Comparison of ENCODE assay signal across 24 cellular contexts in the genomic region with DNA sequence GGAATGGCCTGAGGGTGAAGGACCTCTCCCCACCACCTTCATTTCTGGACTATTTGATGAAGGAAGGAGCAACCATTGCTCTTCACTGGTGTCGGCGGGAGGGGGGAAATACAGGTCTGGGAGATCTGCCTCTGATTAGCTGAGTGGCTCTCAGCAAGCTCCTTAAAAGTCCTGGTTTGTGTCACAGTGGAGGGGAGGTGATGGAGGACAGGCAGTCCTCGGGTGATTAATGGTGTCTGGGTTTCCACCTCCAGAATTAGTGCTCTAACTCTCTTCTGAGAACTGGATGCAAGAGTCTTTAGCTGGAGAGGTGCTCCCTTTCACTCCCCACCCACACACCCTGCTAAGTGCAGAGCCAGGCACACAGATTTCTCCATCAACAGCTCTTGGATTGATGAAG.
A peak's percentile ranks its signal among the peaks of the same experiment; 100 is the strongest.
DNase-seq lines count a peak whose midpoint lies in the region; TF ChIP-seq lines count a peak whose summit lies in the region.
"Had no signal": no experiment of that assay in that cellular context is flagged by ENCODE, and none has a peak within 500 bp of the region (broad histone marks: within the 10 kb centered on the region; RNA-seq: fewer than 3 reads in every experiment).

No MANE protein-coding gene starts in this region.

- H3K4me1 Mint-ChIP-seq in HFFc6 (ENCODE audit: low read depth) = peaks cover 30% of the 10 kb centered on the region
- H3K4me1 Mint-ChIP-seq: H9 had no signal

- DNase-seq in HFFc6 (no peak), SJSA1 (ENCODE audit: low read depth in 1 of 2, low spot score in 2 of 2) (peak in 1 of 2 experiments; percentile 25), esophagus muscularis mucosa (ENCODE audit: extremely low spot score) (peak; percentile 47), osteoblast (ENCODE audit: insufficient read length, low spot score, missing footprints) (no peak), NCI-H2196 treated with DMSO at 0.1 percent for 48 hours (lab: John Stamatoyannopoulos, UW; ENCODE audit: unreplicated experiment) (no peak), SW 1271 (lab: John Stamatoyannopoulos, UW) (no peak)
- DNase-seq in stimulated activated naive CD4-positive, alpha-beta T cell (lab: John Stamatoyannopoulos, UW) = no peak
- DNase-seq in stimulated activated CD4-positive, alpha-beta T cell treated with anti-CD3 and anti-CD28 coated beads, Interleukin-4, amount 100 ng/mL, for 24 hours = no peak
- DNase-seq: ACHN; CD4-positive, alpha-beta T cell; COR-L47; DMS 273 treated with DMSO at 0.1 percent for 48 hours; DMS79 treated with DMSO at 0.1 percent for 48 hours; H9; KBM-7; MM.1S; NCI-H1048; NCI-H1417 treated with DMSO at 0.1 percent for 48 hours; NCI-H187 treated with DMSO at 0.1 percent for 48 hours; NCI-H2107; NCI-H748 treated with DMSO at 0.1 percent for 48 hours had no signal

- H3K27ac Mint-ChIP-seq in HFFc6 = peak overlapping the region; percentile 3; the same call in 1 of the 2 replicates
- H3K27ac Mint-ChIP-seq: CD4-positive, alpha-beta T cell; H9 had no signal

- H3K4me2 ChIP-seq in osteoblast (ENCODE audit: insufficient read depth, low read length) = peak overlapping the region; percentile 34
- H3K4me2 ChIP-seq: BLaER1 had no signal

- H3K36me3 ChIP-seq in SJSA1 (no peaks in the 10 kb centered on the region), esophagus muscularis mucosa (no peaks in the 10 kb centered on the region), osteoblast (ENCODE audit: insufficient read depth, low read length) (no peaks in the 10 kb centered on the region)
- H3K36me3 ChIP-seq: BLaER1, SJCRH30 had no signal

- no peaks in the 10 kb centered on the region for H4K20me1 ChIP-seq in osteoblast (ENCODE audit: insufficient read depth, low read length)
- H4K20me1 ChIP-seq: BLaER1 had no signal

- no peaks in the 10 kb centered on the region for H3K27me3 Mint-ChIP-seq in HFFc6 (ENCODE audit: insufficient read depth)
- H3K27me3 Mint-ChIP-seq: CD4-positive, alpha-beta T cell had no signal

- WGBS in esophagus muscularis mucosa = 85% methylated on average over 3 of the region's 3 CpGs

- no peaks in the 10 kb centered on the region for H3K79me2 ChIP-seq in osteoblast (ENCODE audit: insufficient read depth, low read length)

- H3K9me3 ChIP-seq in SJSA1 (replicated peaks) (no peaks in the 10 kb centered on the region), esophagus muscularis mucosa (no peaks in the 10 kb centered on the region), osteoblast (ENCODE audit: low read depth, low read length) (no peaks in the 10 kb centered on the region)
- H3K9me3 ChIP-seq: BLaER1, SJCRH30 had no signal

- H3K4me1 ChIP-seq in SJSA1 (replicated peaks) = peaks cover 13% of the 10 kb centered on the region
- H3K4me1 ChIP-seq in esophagus muscularis mucosa = peaks cover 7 to 19% (median 13%) of the 10 kb centered on the region in 4 donors
- peaks cover 28% of the 10 kb centered on the region for H3K4me1 ChIP-seq in osteoblast (ENCODE audit: insufficient read depth, low read length)
- H3K4me1 ChIP-seq: BLaER1 had no signal

- H2AFZ ChIP-seq in osteoblast (ENCODE audit: low read length) = no peak overlapping the region

- peaks cover 8% of the 10 kb centered on the region for H3K36me3 Mint-ChIP-seq in HFFc6 (ENCODE audit: low read depth)

- no peak for TF ChIP-seq POLR2A in esophagus muscularis mucosa (IDR thresholded peaks at IDR 0.05; ENCODE audit: low read depth)

- TF ChIP-seq CTCF in HFFc6 (IDR thresholded peaks at IDR 0.05) = no peak
- TF ChIP-seq CTCF in esophagus muscularis mucosa (IDR thresholded peaks at IDR 0.05) = no peak
- no peak for TF ChIP-seq CTCF in osteoblast (IDR thresholded peaks at IDR 0.05; ENCODE audit: extremely low read depth, low read depth, low read length)

- intact Hi-C loops in esophagus muscularis mucosa (cut with DNase I) = no loop called here

- no peak for TF ChIP-seq EP300 in esophagus muscularis mucosa (IDR thresholded peaks at IDR 0.05)

- H3K9me3 Mint-ChIP-seq in HFFc6 = peaks cover 8% of the 10 kb centered on the region
- H3K9me3 Mint-ChIP-seq: CD4-positive, alpha-beta T cell; H9 had no signal

- H3K27ac ChIP-seq in SJSA1 = 0 out of 2 replicates have a peak overlapping the region, but pooled peaks have one; percentile 11
- H3K27ac ChIP-seq in esophagus muscularis mucosa (replicated peaks in 1 of 4) = peak overlapping the region in 1 of 4 donors; percentile 18
- peak overlapping the region; percentile 93 for H3K27ac ChIP-seq in osteoblast (ENCODE audit: low read depth, low read length)
- H3K27ac ChIP-seq: BLaER1, HL-60, SJCRH30 had no signal

- no peaks in the 10 kb centered on the region for H3K27me3 ChIP-seq in SJSA1 (replicated peaks)
- no peaks in the 10 kb centered on the region for H3K27me3 ChIP-seq in esophagus muscularis mucosa
- H3K27me3 ChIP-seq in osteoblast (ENCODE audit: insufficient read depth, low read length) = no peaks in the 10 kb centered on the region
- H3K27me3 ChIP-seq: BLaER1, SJCRH30 had no signal

- H3K4me3 Mint-ChIP-seq in HFFc6 = no peak overlapping the region
- H3K4me3 Mint-ChIP-seq: CD4-positive, alpha-beta T cell; H9 had no signal

- no peak overlapping the region for H3K4me3 ChIP-seq in SJSA1
- H3K4me3 ChIP-seq in esophagus muscularis mucosa = no peak overlapping the region
- H3K4me3 ChIP-seq in osteoblast (ENCODE audit: insufficient read depth, low read length) = no peak overlapping the region
- H3K4me3 ChIP-seq: BLaER1, SJCRH30 had no signal
